Comparison of ENCODE assay signal across 10 cellular contexts in genomic region chr6:142884214-142885035, GRCh38.
DNase-seq lines count a peak whose midpoint lies in the region; ATAC-seq and TF ChIP-seq lines count a peak whose summit lies in the region.
"Had no signal": no experiment of that assay in that cellular context is flagged by ENCODE, and none has a peak within 500 bp of the region (broad histone marks: within the 10 kb centered on the region; RNA-seq: fewer than 3 reads in every experiment).

No MANE protein-coding gene starts in this region.

- no peak for DNase-seq in activated naive CD4-positive, alpha-beta T cell treated with anti-CD3 and anti-CD28 coated beads, Interleukin-2, amount 10 ng/mL, durations not matched to agents 7 days and 5 days
- no peak for DNase-seq in activated naive CD4-positive, alpha-beta T cell treated with Interleukin-2 at 50 U/mL for 16 hours
- DNase-seq in activated naive CD8-positive, alpha-beta T cell treated with anti-CD3 and anti-CD28 coated beads, Interleukin-2, amount 10 ng/mL, durations not matched to agents 7 days and 5 days, result no peak
- DNase-seq in kidney epithelial cell (ENCODE audit: low read depth) (no peak), tibial artery (no peak)
- no peak for DNase-seq in central memory CD4-positive, alpha-beta T cell
- DNase-seq: COR-L47 had no signal

- no peaks in the 10 kb centered on the region for H3K9me3 ChIP-seq in tibial artery
- H3K9me3 ChIP-seq: neutrophil had no signal

- intact Hi-C loops in tibial artery (cut with DNase I; ENCODE audit: low total_unique reads), result loop anchor here (5.0 kb wide), 2 partner anchors 37 to 58 kb away; no protein-coding TSS in a partner anchor

- ATAC-seq in activated naive CD8-positive, alpha-beta T cell treated with anti-CD3 and anti-CD28 coated beads, Interleukin-2, amount 10 ng/mL, durations not matched to agents 7 days and 5 days (ENCODE audit: low read depth), result no peak
- ATAC-seq in GM18520 (IDR thresholded peaks at IDR 0.05; ENCODE audit: unreplicated experiment) (no peak), HG03521 (IDR thresholded peaks at IDR 0.05; ENCODE audit: unreplicated experiment) (no peak)

- H3K36me3 ChIP-seq in kidney epithelial cell (ENCODE audit: control insufficient read depth, insufficient read depth, low read length) (no peaks in the 10 kb centered on the region), tibial artery (no peaks in the 10 kb centered on the region)
- H3K36me3 ChIP-seq: neutrophil had no signal

- CTCF ChIA-PET in activated naive CD4-positive, alpha-beta T cell treated with anti-CD3 and anti-CD28 coated beads, Interleukin-2, amount 10 ng/mL, durations not matched to agents 7 days and 5 days (lab: Charles Lee), result interaction anchor here (1.3 to 3.2 kb wide), 6 partner anchors 10 to 65 kb away, joined by 4 to 11 read pairs (median 6); no protein-coding TSS in a partner anchor

- H3K27ac Mint-ChIP-seq in activated naive CD4-positive, alpha-beta T cell treated with anti-CD3 and anti-CD28 coated beads, Interleukin-2, amount 10 ng/mL, durations not matched to agents 7 days and 5 days, result peak overlapping the region; percentile 99
- H3K27ac Mint-ChIP-seq in activated naive CD8-positive, alpha-beta T cell treated with anti-CD3 and anti-CD28 coated beads, Interleukin-2, amount 10 ng/mL, durations not matched to agents 7 days and 5 days, result peak overlapping the region; percentile 97

- H3K9me3 Mint-ChIP-seq in activated naive CD4-positive, alpha-beta T cell treated with anti-CD3 and anti-CD28 coated beads, Interleukin-2, amount 10 ng/mL, durations not matched to agents 7 days and 5 days, result no peaks in the 10 kb centered on the region
- H3K9me3 Mint-ChIP-seq in activated naive CD8-positive, alpha-beta T cell treated with anti-CD3 and anti-CD28 coated beads, Interleukin-2, amount 10 ng/mL, durations not matched to agents 7 days and 5 days, result no peaks in the 10 kb centered on the region

- TF ChIP-seq CTCF in kidney epithelial cell (IDR thresholded peaks at IDR 0.05; ENCODE audit: insufficient read depth, low read length, poor library complexity, severe bottlenecking) (no peak), tibial artery (IDR thresholded peaks at IDR 0.05) (no peak)

- peak overlapping the region; percentile 56 to 74 for H3K27ac ChIP-seq in tibial artery
- H3K27ac ChIP-seq: neutrophil had no signal

- H3K4me1 ChIP-seq in tibial artery, result peaks cover 0 to 65% (median 14%) of the 10 kb centered on the region in 4 donors

- H3K4me1 Mint-ChIP-seq in activated naive CD4-positive, alpha-beta T cell treated with anti-CD3 and anti-CD28 coated beads, Interleukin-2, amount 10 ng/mL, durations not matched to agents 7 days and 5 days, result peaks cover 80% of the 10 kb centered on the region
- peaks cover 69% of the 10 kb centered on the region for H3K4me1 Mint-ChIP-seq in activated naive CD8-positive, alpha-beta T cell treated with anti-CD3 and anti-CD28 coated beads, Interleukin-2, amount 10 ng/mL, durations not matched to agents 7 days and 5 days

- peak overlapping the region; percentile 94 for H3K4me3 Mint-ChIP-seq in activated naive CD4-positive, alpha-beta T cell treated with anti-CD3 and anti-CD28 coated beads, Interleukin-2, amount 10 ng/mL, durations not matched to agents 7 days and 5 days
- H3K4me3 Mint-ChIP-seq in activated naive CD8-positive, alpha-beta T cell treated with anti-CD3 and anti-CD28 coated beads, Interleukin-2, amount 10 ng/mL, durations not matched to agents 7 days and 5 days, result peak overlapping the region; percentile 94

- peaks cover 33% of the 10 kb centered on the region for H3K36me3 Mint-ChIP-seq in activated naive CD4-positive, alpha-beta T cell treated with anti-CD3 and anti-CD28 coated beads, Interleukin-2, amount 10 ng/mL, durations not matched to agents 7 days and 5 days
- peaks cover 34% of the 10 kb centered on the region for H3K36me3 Mint-ChIP-seq in activated naive CD8-positive, alpha-beta T cell treated with anti-CD3 and anti-CD28 coated beads, Interleukin-2, amount 10 ng/mL, durations not matched to agents 7 days and 5 days

- H3K27me3 ChIP-seq in kidney epithelial cell (ENCODE audit: control insufficient read depth, insufficient read depth, low read length) (no peaks in the 10 kb centered on the region), tibial artery (no peaks in the 10 kb centered on the region)
- H3K27me3 ChIP-seq: neutrophil had no signal

- H3K27me3 Mint-ChIP-seq in activated naive CD4-positive, alpha-beta T cell treated with anti-CD3 and anti-CD28 coated beads, Interleukin-2, amount 10 ng/mL, durations not matched to agents 7 days and 5 days, result no peaks in the 10 kb centered on the region
- H3K27me3 Mint-ChIP-seq in activated naive CD8-positive, alpha-beta T cell treated with anti-CD3 and anti-CD28 coated beads, Interleukin-2, amount 10 ng/mL, durations not matched to agents 7 days and 5 days, result no peaks in the 10 kb centered on the region

- H3K4me3 ChIP-seq in kidney epithelial cell (ENCODE audit: low read depth, low read length), result peak overlapping the region; percentile 25
- H3K4me3 ChIP-seq in tibial artery, result peak overlapping the region; percentile 48 to 52

- POLR2A ChIA-PET in activated naive CD8-positive, alpha-beta T cell treated with anti-CD3 and anti-CD28 coated beads, Interleukin-2, amount 10 ng/mL, durations not matched to agents 7 days and 5 days (lab: Charles Lee), result interaction anchor here (1.2 to 2.1 kb wide), 6 partner anchors 12 to 61 kb away, joined by 4 to 7 read pairs (median 5); no protein-coding TSS in a partner anchor
